In genomic region chr4:159463235-159463634, GRCh38 we compare ENCODE assay signal across 1 cellular context.
TF ChIP-seq lines count a peak whose summit lies in the region.

No MANE protein-coding gene starts in this region.

TF ChIP-seq in GM23338, 12 proteins besides CTCF, POLR2A, EP300 and RAD21 (continued from another document):
- TF ChIP-seq ZNF462 (CRISPR knock-in tag; IDR thresholded peaks at IDR 0.05) (no peak), ZNF114 (CRISPR knock-in tag; IDR thresholded peaks at IDR 0.05) (no peak), POLR2AphosphoS5 (IDR thresholded peaks at IDR 0.05; ENCODE audit: low read depth) (no peak), NANOG (IDR thresholded peaks at IDR 0.05; ENCODE audit: borderline replicate concordance) (no peak), ZNF331 (CRISPR knock-in tag; IDR thresholded peaks at IDR 0.05; ENCODE audit: low read depth) (no peak), CREB1 (CRISPR knock-in tag; IDR thresholded peaks at IDR 0.05; ENCODE audit: low read depth) (no peak), ETS1 (IDR thresholded peaks at IDR 0.05) (no peak), JUNB (IDR thresholded peaks at IDR 0.05; ENCODE audit: unreplicated experiment) (no peak), EZH2phosphoT487 (IDR thresholded peaks at IDR 0.05; ENCODE audit: unreplicated experiment) (no peak), STAT1 (IDR thresholded peaks at IDR 0.05; ENCODE audit: unreplicated experiment) (no peak)
TF ChIP-seq in GM23338: peak in this region for 0.
